Comparison of ENCODE assay signal across 8 cellular contexts in the genomic region with DNA sequence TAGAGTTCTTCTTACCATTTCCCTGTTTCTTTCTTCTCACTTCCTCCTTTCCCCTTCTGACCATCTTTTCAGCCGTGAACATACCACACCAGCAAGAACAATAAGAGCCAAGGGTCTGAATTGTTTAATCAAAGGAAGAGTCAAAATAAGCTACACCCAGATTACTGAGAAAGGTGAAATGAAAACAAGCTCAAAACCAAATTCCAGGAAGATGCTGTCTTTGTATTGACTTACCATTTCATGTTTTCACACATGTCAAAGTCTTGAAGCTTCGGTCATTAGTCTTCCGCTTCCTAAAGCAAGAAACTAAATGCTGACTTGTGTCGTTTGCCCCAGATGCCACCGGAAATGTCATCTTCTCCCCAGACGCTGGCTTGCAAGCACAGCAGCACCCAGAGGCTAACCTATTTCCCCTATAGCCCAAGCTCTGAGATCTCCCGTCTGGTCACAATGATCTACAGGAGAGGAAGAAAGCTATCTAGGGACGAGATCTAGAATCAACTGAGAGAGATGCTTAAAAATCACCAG.
DNase-seq lines count a peak whose midpoint lies in the region; ATAC-seq, FAIRE-seq and TF ChIP-seq lines count a peak whose summit lies in the region.

No MANE protein-coding gene starts in this region.

- TF ChIP-seq POLR2A in Raji (IDR thresholded peaks at IDR 0.05; ENCODE audit: insufficient read depth, low read depth, low read length) (peak; percentile 56; the same call in 1 of the 2 replicates), thyroid gland (IDR thresholded peaks at IDR 0.05) (no peak)

- peak overlapping the region; percentile 100 for H3K4me3 Mint-ChIP-seq in activated naive CD8-positive, alpha-beta T cell treated with anti-CD3 and anti-CD28 coated beads for 36 hours

- H3K4me1 Mint-ChIP-seq in activated naive CD8-positive, alpha-beta T cell treated with anti-CD3 and anti-CD28 coated beads for 36 hours: peaks cover 36% of the 10 kb centered on the region

- H3K27me3 Mint-ChIP-seq in activated naive CD8-positive, alpha-beta T cell treated with anti-CD3 and anti-CD28 coated beads for 36 hours: no peaks in the 10 kb centered on the region

- no peaks in the 10 kb centered on the region for H3K9me3 Mint-ChIP-seq in activated naive CD8-positive, alpha-beta T cell treated with anti-CD3 and anti-CD28 coated beads for 36 hours

- no peak for FAIRE-seq in kidney (lab: Jason Lieb, UNC)

- DNase-seq in activated naive CD8-positive, alpha-beta T cell treated with anti-CD3 and anti-CD28 coated beads for 36 hours: peak; percentile 73
- peak; percentile 45 for DNase-seq in stimulated activated CD4-positive, alpha-beta T cell treated with anti-CD3 and anti-CD28 coated beads, Interleukin-12 subunit alpha, Interleukin-12 subunit beta, amount 100 ng/mL, for 4 hours
- no peak for DNase-seq in DMS 273 (lab: John Stamatoyannopoulos, UW; ENCODE audit: unreplicated experiment)
- DNase-seq in kidney: no peak
- DNase-seq in thyroid gland: no peak

- H3K4me3 ChIP-seq in kidney (ENCODE audit: low read length in 2 of 2) (no peak overlapping the region), thyroid gland (replicated peaks in 1 of 3) (no peak overlapping the region)

- H3K4me1 ChIP-seq in kidney (ENCODE audit: control insufficient read depth in 1 of 2, insufficient read depth in 1 of 2, low read depth in 1 of 2, low read length in 2 of 2) (no peaks in the 10 kb centered on the region), thyroid gland (no peaks in the 10 kb centered on the region)

- peak; percentile 54 for ATAC-seq in GM18520 (IDR thresholded peaks at IDR 0.05; ENCODE audit: unreplicated experiment)
- ATAC-seq in HG02884 (IDR thresholded peaks at IDR 0.05; ENCODE audit: unreplicated experiment): peak; percentile 60

- peak overlapping the region; percentile 100 for H3K27ac Mint-ChIP-seq in activated naive CD8-positive, alpha-beta T cell treated with anti-CD3 and anti-CD28 coated beads for 36 hours

- H3K9me3 ChIP-seq in kidney (ENCODE audit: control insufficient read depth in 1 of 2, low read length in 2 of 2) (no peaks in the 10 kb centered on the region), thyroid gland (no peaks in the 10 kb centered on the region)

- TF ChIP-seq CTCF in kidney (IDR thresholded peaks at IDR 0.05; ENCODE audit: borderline replicate concordance, extremely low read depth, insufficient read depth) (no peak), thyroid gland (IDR thresholded peaks at IDR 0.05) (no peak)

- intact Hi-C loops in kidney (cut with DNase I): no loop called here
- intact Hi-C loops in thyroid gland (cut with DNase I): no loop called here

- no peaks in the 10 kb centered on the region for H3K36me3 ChIP-seq in kidney (ENCODE audit: control insufficient read depth in 1 of 2, insufficient read depth in 2 of 2, low read length in 2 of 2)
- H3K36me3 ChIP-seq in thyroid gland: no peaks in the 10 kb centered on the region

- 79 to 81% methylated on average over 8 of the region's 8 CpGs for WGBS in thyroid gland, 2 donors

- no peak overlapping the region for H3K9ac ChIP-seq in kidney (ENCODE audit: low read length in 2 of 2)

- H3K27ac ChIP-seq in kidney (ENCODE audit: low read depth in 2 of 2, low read length in 2 of 2) (no peak overlapping the region), thyroid gland (no peak overlapping the region)

- no peaks in the 10 kb centered on the region for H3K27me3 ChIP-seq in thyroid gland

- peaks cover 83% of the 10 kb centered on the region for H3K36me3 Mint-ChIP-seq in activated naive CD8-positive, alpha-beta T cell treated with anti-CD3 and anti-CD28 coated beads for 36 hours

Comparison
In these comparisons a context has a peak if more than half of its experiments do, and no peak if none do; other contexts are left out.
1. DNase-seq: peak in activated naive CD8-positive, alpha-beta T cell treated with anti-CD3 and anti-CD28 coated beads for 36 hours (single experiment) and stimulated activated CD4-positive, alpha-beta T cell treated with anti-CD3 and anti-CD28 coated beads, Interleukin-12 subunit alpha, Interleukin-12 subunit beta, amount 100 ng/mL, for 4 hours (single experiment); none in DMS 273 (single experiment), kidney (single experiment) and thyroid gland (0 of 2).